ENCODE assay signal across 8 cellular contexts in genomic region chr19:55259540-55260210, GRCh38. TPM values are rescaled to one million over a fixed set of nuclear protein-coding genes. Genes with fewer than 3 reads are reported as not detected.
A peak's percentile ranks its signal among the peaks of the same experiment; 100 is the strongest.
DNase-seq lines count a peak whose midpoint lies in the region; ATAC-seq, FAIRE-seq and TF ChIP-seq lines count a peak whose summit lies in the region.

No MANE protein-coding gene starts in this region.

- TF ChIP-seq CTCF in DND-41 (IDR thresholded peaks at IDR 0.05; ENCODE audit: borderline replicate concordance, extremely low read depth, low read length, poor library complexity, severe bottlenecking): no peak
- no peak for TF ChIP-seq CTCF in Panc1 (IDR thresholded peaks at IDR 0.05)
- TF ChIP-seq CTCF in H1 (IDR thresholded peaks at IDR 0.05; ENCODE audit: control extremely low read depth in 1 of 3, insufficient read depth in 1 of 3, low read depth in 1 of 3, low read length in 3 of 3): no peak

- H3K36me3 ChIP-seq in DND-41 (ENCODE audit: insufficient read depth, low read length): peaks cover 17% of the 10 kb centered on the region; the same call in 1 of the 2 replicates
- peaks cover 5% of the 10 kb centered on the region; the same call in 1 of the 2 replicates for H3K36me3 ChIP-seq in Panc1 (ENCODE audit: control insufficient read depth, insufficient read depth, low read length)
- no peaks in the 10 kb centered on the region for H3K36me3 ChIP-seq in H1 (ENCODE audit: control insufficient read depth in 2 of 4, insufficient read depth in 4 of 4, low read length in 3 of 4)
- peaks cover 5% of the 10 kb centered on the region for H3K36me3 ChIP-seq in neuron (ENCODE audit: insufficient read depth, low read length)

- no peak overlapping the region for H4K91ac ChIP-seq in H1 (replicated peaks; ENCODE audit: insufficient read length, low read length)

- H3K18ac ChIP-seq in H1 (ENCODE audit: extremely low read depth, low read length): peak overlapping the region; percentile 78

- in situ Hi-C loops in Panc1 (cut with HindIII; ENCODE audit: low pct_unique_long_range_greater_than_20kb, low sequenced_read_pairs): no loop called here

- intact Hi-C loops in Panc1 (cut with micrococcal nuclease; ENCODE audit: unreplicated experiment): no loop called here

- TF ChIP-seq POLR2A in H1 (IDR thresholded peaks at IDR 0.05; ENCODE audit: control extremely low read depth in 1 of 2, low read depth in 2 of 2, low read length in 2 of 2): no peak

- CTCF ChIA-PET in Panc1 (lab: Charles Lee) (interaction anchor here (0.6 to 0.7 kb wide), 2 partner anchors 109 to 224 kb away, joined by 5 to 8 read pairs; no protein-coding TSS in a partner anchor), H1 (lab: Charles Lee; ENCODE audit: partially characterized antibody) (interaction anchor here (0.6 to 2.3 kb wide), 17 partner anchors 9 to 1159 kb away, joined by 3 to 8 read pairs (median 3); partner anchors contain the start of gene OSCAR)

- TF ChIP-seq EP300 in H1 (IDR thresholded peaks at IDR 0.05; ENCODE audit: borderline replicate concordance in 1 of 2, low read depth in 2 of 2, low read length in 2 of 2): no peak

- H3K4me2 ChIP-seq in DND-41 (ENCODE audit: insufficient read depth, low read length) (peak overlapping the region; percentile 69), H1 (ENCODE audit: insufficient read depth in 1 of 2, low read depth in 2 of 2, low read length in 2 of 2) (peak overlapping the region; percentile 71 to 84)

- peak overlapping the region; percentile 4; the same call in 1 of the 2 replicates for H4K8ac ChIP-seq in H1 (ENCODE audit: extremely low read depth, insufficient read depth, low read length)

- H2BK20ac ChIP-seq in H1 (ENCODE audit: low read length): no peak overlapping the region

- H3K9ac ChIP-seq in DND-41 (ENCODE audit: low read depth, low read length) (peak overlapping the region; percentile 94), H1 (replicated peaks in 1 of 4; ENCODE audit: extremely low read depth in 1 of 4, low read depth in 3 of 4, low read length in 3 of 4) (peak overlapping the region in 3 of 4 experiments; percentile 65 to 82 (median 66); a peak in 6 of 7 replicates)

- TF ChIP-seq RAD21 in H1 (IDR thresholded peaks at IDR 0.05 in 1 of 2, conservative IDR thresholded peaks at IDR 0.05 in 1 of 2; ENCODE audit: low read depth in 2 of 2, low read length in 2 of 2): no peak

- H3K79me2 ChIP-seq in DND-41 (ENCODE audit: insufficient read depth, low read length) (peaks cover 50% of the 10 kb centered on the region), H1 (ENCODE audit: control insufficient read depth in 1 of 2, insufficient read depth in 2 of 2, low read length in 2 of 2) (peaks cover 9 to 39% of the 10 kb centered on the region in 2 experiments)

- peaks cover 36% of the 10 kb centered on the region for H4K20me1 ChIP-seq in DND-41 (ENCODE audit: insufficient read depth, low read length)
- peaks cover 21 to 22% of the 10 kb centered on the region in 2 experiments for H4K20me1 ChIP-seq in H1 (replicated peaks in 1 of 2; ENCODE audit: control insufficient read depth in 1 of 2, insufficient read depth in 2 of 2, low read length in 2 of 2)

- H2AFZ ChIP-seq in DND-41 (ENCODE audit: low read depth, low read length) (peak overlapping the region; percentile 80), H1 (ENCODE audit: low read length) (no peak overlapping the region), neuron (ENCODE audit: low read depth, low read length) (peak overlapping the region; percentile 53)

- peaks cover 46% of the 10 kb centered on the region for H3K4me1 ChIP-seq in DND-41 (ENCODE audit: insufficient read depth, low read length)
- peaks cover 32% of the 10 kb centered on the region for H3K4me1 ChIP-seq in Panc1 (ENCODE audit: control insufficient read depth, insufficient read depth, low read length)
- peaks cover 0 to 14% (median 11%) of the 10 kb centered on the region in 4 experiments; a peak in 5 of 7 replicates for H3K4me1 ChIP-seq in H1 (replicated peaks in 1 of 4; ENCODE audit: control insufficient read depth in 3 of 4, insufficient read depth in 4 of 4, low read length in 3 of 4)
- H3K4me1 ChIP-seq in neuron (ENCODE audit: insufficient read depth, low read length): peaks cover 24% of the 10 kb centered on the region

- H3K79me1 ChIP-seq in H1 (ENCODE audit: low read depth, low read length): peaks cover 19% of the 10 kb centered on the region

- no peaks in the 10 kb centered on the region for H3K27me3 ChIP-seq in DND-41 (ENCODE audit: insufficient read depth, low read length, poor library complexity)
- no peaks in the 10 kb centered on the region for H3K27me3 ChIP-seq in Panc1 (ENCODE audit: control insufficient read depth, insufficient read depth, low read length)
- H3K27me3 ChIP-seq in H1 (replicated peaks in 1 of 4; ENCODE audit: control insufficient read depth in 3 of 4, extremely low read depth in 1 of 4, insufficient read depth in 3 of 4, low read length in 3 of 4): no peaks in the 10 kb centered on the region
- H3K27me3 ChIP-seq in neuron (ENCODE audit: insufficient read depth, low read length): no peaks in the 10 kb centered on the region

- peak overlapping the region; percentile 20 for H4K5ac ChIP-seq in H1 (ENCODE audit: insufficient read length, low read depth, low read length)

- POLR2A ChIA-PET in Panc1 (lab: Charles Lee) (interaction anchor here (0.5 to 0.9 kb wide), 7 partner anchors 13 to 286 kb away, joined by 3 to 9 read pairs (median 4); partner anchors contain the start of genes HSPBP1 and SBK3), H1 (lab: Charles Lee; ENCODE audit: partially characterized antibody) (interaction anchor here (0.6 to 4.4 kb wide), 36 partner anchors 12 to 1085 kb away, joined by 3 to 28 read pairs (median 4); partner anchors contain the start of genes BRSK1, EPN1, FIZ1 and HSPBP1)

- no peak overlapping the region for H2BK120ac ChIP-seq in H1 (replicated peaks; ENCODE audit: low read depth, low read length)

- no peak overlapping the region for H3K56ac ChIP-seq in H1 (replicated peaks; ENCODE audit: insufficient read length, low read depth, low read length)

- TSS peak; percentile 99 for BruUV-seq in Panc1 (replicated peaks; lab: Mats Ljungman, UMichigan)

- peak overlapping the region; percentile 55 to 85; a peak in 3 of 4 replicates for H3K4me3 ChIP-seq in DND-41 (ENCODE audit: low read depth in 1 of 2, low read length in 2 of 2)
- H3K4me3 ChIP-seq in Panc1 (ENCODE audit: low read depth in 2 of 2, low read length in 2 of 2): peak overlapping the region; percentile 74 to 96
- H3K4me3 ChIP-seq in H1 (ENCODE audit: extremely low read depth in 1 of 4, insufficient read depth in 2 of 4, low read depth in 3 of 4, low read length in 4 of 4): peak overlapping the region; percentile 79 to 89 (median 82)
- H3K4me3 ChIP-seq in neuron (ENCODE audit: low read length): peak overlapping the region; percentile 78

- H2BK5ac ChIP-seq in H1 (ENCODE audit: low read depth, low read length): peak overlapping the region; percentile 75; the same call in 1 of the 2 replicates

- no peak overlapping the region for H2AK5ac ChIP-seq in H1 (ENCODE audit: low read depth, low read length)

- H3K23ac ChIP-seq in H1 (ENCODE audit: insufficient read length): no peak overlapping the region

- no peak overlapping the region for H3K4ac ChIP-seq in H1 (replicated peaks; ENCODE audit: insufficient read length, low read depth, low read length)

- H3K23me2 ChIP-seq in H1 (ENCODE audit: low read depth, low read length): peaks cover 13% of the 10 kb centered on the region; the same call in 1 of the 2 replicates

- FAIRE-seq in H1 (lab: Jason Lieb, UNC): no peak

- no peak for ATAC-seq in DND-41 (ENCODE audit: insufficient read depth, low read depth)
- ATAC-seq in Panc1: no peak
- ATAC-seq in GM21447 (IDR thresholded peaks at IDR 0.05; ENCODE audit: unreplicated experiment): no peak

- no peaks in the 10 kb centered on the region for H3K9me3 ChIP-seq in DND-41 (ENCODE audit: insufficient read depth, low read length, severe bottlenecking)
- H3K9me3 ChIP-seq in Panc1 (ENCODE audit: control insufficient read depth, insufficient read depth, low read depth, low read length): no peaks in the 10 kb centered on the region
- no peaks in the 10 kb centered on the region; a peak in 1 of 4 replicates for H3K9me3 ChIP-seq in H1 (ENCODE audit: insufficient read depth in 2 of 2, low read depth in 1 of 2, low read length in 1 of 2)
- H3K9me3 ChIP-seq in neuron (ENCODE audit: low read length): no peaks in the 10 kb centered on the region

- peak overlapping the region; percentile 99 for H3K27ac ChIP-seq in DND-41 (ENCODE audit: low read length)
- peak overlapping the region; percentile 99 for H3K27ac ChIP-seq in Panc1 (ENCODE audit: low read length)
- H3K27ac ChIP-seq in H1 (ENCODE audit: low read depth, low read length): peak overlapping the region; percentile 65; the same call in 1 of the 2 replicates

- DNase-seq in DND-41 (peak; percentile 44), Panc1 (ENCODE audit: low read depth, low spot score) (no peak), H1 (ENCODE audit: low read depth in 1 of 2, low spot score in 2 of 2) (no peak), ureter (ENCODE audit: low spot score) (no peak), glomerular visceral epithelial cell (ENCODE audit: extremely low spot score) (no peak), COLO668 (lab: John Stamatoyannopoulos, UW; ENCODE audit: unreplicated experiment) (no peak)

- H2BK15ac ChIP-seq in H1 (ENCODE audit: low read length): no peak overlapping the region

- no peak overlapping the region for H3K14ac ChIP-seq in H1 (ENCODE audit: insufficient read length)

- H2BK12ac ChIP-seq in H1 (ENCODE audit: low read depth, low read length): peak overlapping the region; percentile 17; the same call in 1 of the 2 replicates

- WGBS in H1 (ENCODE audit: extremely low coverage in 1 of 2, insufficient coverage in 1 of 2, insufficient read length in 1 of 2, insufficient replicate concordance in 2 of 2, low coverage in 1 of 2, low lambda C conversion rate in 2 of 2, missing lambda C conversion rate in 1 of 2), 2 experiments: 49% methylated on average over 29 of the region's 29 CpGs; no CpG with 5 or more reads in 1 of the 2 experiments

RNA-seq across cellular contexts. Expression of gene PPP6R1, which starts 0.9 kb away (rescaled TPM):
- total RNA-seq in Panc1 (2021; ENCODE audit: unreplicated experiment): 172 TPM
- 174 TPM for polyA plus RNA-seq in Panc1 (2012; ENCODE audit: insufficient read length)
- total RNA-seq in H1 (2021; fragmentation: NEBNext Ultra II Directional; extraction: Animal tissue kit (Norgen Biotek cat#: 25700)): 74.4 and 75.6 TPM in 2 replicates
- polyA plus RNA-seq in H1 (2011; rRNA removed): 36.4 and 52.5 TPM in 2 replicates
- polyA plus RNA-seq in H1 (2011; cell fraction: cytosol; rRNA removed): 44.1 TPM
- 72.3 TPM for polyA plus RNA-seq in H1 (2011; cell fraction: nucleus; rRNA removed)
- polyA plus RNA-seq in H1 (2012, experiment 1 of 2): 38.2 to 56.4 TPM (median 52.6 TPM) in 4 replicates
- polyA plus RNA-seq in H1 (2012, experiment 2 of 2): 46.1 TPM
- polyA plus RNA-seq in H1 (2013, experiment 1 of 2): 34.4 TPM
- 33.2 TPM for polyA plus RNA-seq in H1 (2013, experiment 2 of 2)
- 55.1 and 73.5 TPM in 2 replicates for polyA minus RNA-seq in H1 (2011; rRNA and poly(A)+ RNA removed)
- polyA minus RNA-seq in H1 (2011; cell fraction: cytosol; rRNA and poly(A)+ RNA removed): 62.7 TPM
- 41.3 TPM for polyA minus RNA-seq in H1 (2011; cell fraction: nucleus; rRNA and poly(A)+ RNA removed)
- total RNA-seq in ureter: 65.1 TPM

RNA-seq across cellular contexts. Expression of gene HSPBP1, which starts 20.2 kb away (rescaled TPM):
- 84.2 TPM for total RNA-seq in Panc1 (2021; ENCODE audit: unreplicated experiment)
- 155 TPM for polyA plus RNA-seq in Panc1 (2012; ENCODE audit: insufficient read length)
- total RNA-seq in H1 (2021; fragmentation: NEBNext Ultra II Directional; extraction: Animal tissue kit (Norgen Biotek cat#: 25700)): 63.4 and 68.8 TPM in 2 replicates
- polyA plus RNA-seq in H1 (2011; rRNA removed): 100 and 111 TPM in 2 replicates
- 86.6 TPM for polyA plus RNA-seq in H1 (2011; cell fraction: cytosol; rRNA removed)
- 74.0 TPM for polyA plus RNA-seq in H1 (2011; cell fraction: nucleus; rRNA removed)
- polyA plus RNA-seq in H1 (2012, experiment 1 of 2): 44.6 to 69.6 TPM (median 66.9 TPM) in 4 replicates
- polyA plus RNA-seq in H1 (2012, experiment 2 of 2): 84.2 TPM
- 34.0 TPM for polyA plus RNA-seq in H1 (2013, experiment 1 of 2)
- 34.1 TPM for polyA plus RNA-seq in H1 (2013, experiment 2 of 2)
- 16.1 and 17.2 TPM in 2 replicates for polyA minus RNA-seq in H1 (2011; rRNA and poly(A)+ RNA removed)
- 28.0 TPM for polyA minus RNA-seq in H1 (2011; cell fraction: cytosol; rRNA and poly(A)+ RNA removed)
- 21.6 TPM for polyA minus RNA-seq in H1 (2011; cell fraction: nucleus; rRNA and poly(A)+ RNA removed)
- total RNA-seq in ureter: 31.2 TPM

RNA-seq across cellular contexts. Expression of gene BRSK1, which starts 24.1 kb away (rescaled TPM):
- total RNA-seq in Panc1 (2021; ENCODE audit: unreplicated experiment): 7.9 TPM
- 17.0 TPM for polyA plus RNA-seq in Panc1 (2012; ENCODE audit: insufficient read length)
- 32.7 and 33.6 TPM in 2 replicates for total RNA-seq in H1 (2021; fragmentation: NEBNext Ultra II Directional; extraction: Animal tissue kit (Norgen Biotek cat#: 25700))
- polyA plus RNA-seq in H1 (2011; rRNA removed): 27.6 and 55.2 TPM in 2 replicates
- 51.4 TPM for polyA plus RNA-seq in H1 (2011; cell fraction: cytosol; rRNA removed)
- 281 TPM for polyA plus RNA-seq in H1 (2011; cell fraction: nucleus; rRNA removed)
- polyA plus RNA-seq in H1 (2012, experiment 1 of 2): 32.1 to 43.0 TPM (median 39.5 TPM) in 4 replicates
- polyA plus RNA-seq in H1 (2012, experiment 2 of 2): 19.0 TPM
- 19.6 TPM for polyA plus RNA-seq in H1 (2013, experiment 1 of 2)
- 16.3 TPM for polyA plus RNA-seq in H1 (2013, experiment 2 of 2)
- polyA minus RNA-seq in H1 (2011; rRNA and poly(A)+ RNA removed): 10.9 and 17.1 TPM in 2 replicates
- polyA minus RNA-seq in H1 (2011; cell fraction: cytosol; rRNA and poly(A)+ RNA removed): 14.6 TPM
- 30.8 TPM for polyA minus RNA-seq in H1 (2011; cell fraction: nucleus; rRNA and poly(A)+ RNA removed)
- 10.6 TPM for total RNA-seq in ureter

RNA-seq across cellular contexts. Expression of gene TMEM86B, which starts 31.1 kb away (rescaled TPM):
- 14.2 TPM for total RNA-seq in Panc1 (2021; ENCODE audit: unreplicated experiment)
- 12.2 TPM for polyA plus RNA-seq in Panc1 (2012; ENCODE audit: insufficient read length)
- total RNA-seq in H1 (2021; fragmentation: NEBNext Ultra II Directional; extraction: Animal tissue kit (Norgen Biotek cat#: 25700)): 2.0 and 2.1 TPM in 2 replicates
- polyA plus RNA-seq in H1 (2011; rRNA removed): 2.9 and 4.2 TPM in 2 replicates
- polyA plus RNA-seq in H1 (2011; cell fraction: cytosol; rRNA removed): 1.6 TPM
- 11.9 TPM for polyA plus RNA-seq in H1 (2011; cell fraction: nucleus; rRNA removed)
- 0.81 to 2.9 TPM (median 2.6 TPM) in 4 replicates for polyA plus RNA-seq in H1 (2012, experiment 1 of 2)
- polyA plus RNA-seq in H1 (2012, experiment 2 of 2): 2.2 TPM
- polyA plus RNA-seq in H1 (2013, experiment 1 of 2): 2.2 TPM
- 1.9 TPM for polyA plus RNA-seq in H1 (2013, experiment 2 of 2)
- 0.63 and 1.7 TPM in 2 replicates for polyA minus RNA-seq in H1 (2011; rRNA and poly(A)+ RNA removed)
- not detected for polyA minus RNA-seq in H1 (2011; cell fraction: cytosol; rRNA and poly(A)+ RNA removed)
- polyA minus RNA-seq in H1 (2011; cell fraction: nucleus; rRNA and poly(A)+ RNA removed): 4.3 TPM
- total RNA-seq in ureter: 6.4 TPM

RNA-seq across cellular contexts. Expression of gene PTPRH, which starts 50.4 kb away (rescaled TPM):
- 42.8 TPM for total RNA-seq in Panc1 (2021; ENCODE audit: unreplicated experiment)
- polyA plus RNA-seq in Panc1 (2012; ENCODE audit: insufficient read length): 45.2 TPM
- 0.21 and 0.30 TPM in 2 replicates for total RNA-seq in H1 (2021; fragmentation: NEBNext Ultra II Directional; extraction: Animal tissue kit (Norgen Biotek cat#: 25700))
- polyA plus RNA-seq in H1 (2011; rRNA removed): 0.39 and 1.1 TPM in 2 replicates
- polyA plus RNA-seq in H1 (2011; cell fraction: cytosol; rRNA removed): 0.34 TPM
- 1.3 TPM for polyA plus RNA-seq in H1 (2011; cell fraction: nucleus; rRNA removed)
- polyA plus RNA-seq in H1 (2012, experiment 1 of 2): 0.19 to 0.57 TPM (median 0.32 TPM) in 4 replicates
- polyA plus RNA-seq in H1 (2012, experiment 2 of 2): 0.31 TPM
- polyA plus RNA-seq in H1 (2013, experiment 1 of 2): 0.75 TPM
- 0.98 TPM for polyA plus RNA-seq in H1 (2013, experiment 2 of 2)
- 1.6 TPM in 2 replicates for polyA minus RNA-seq in H1 (2011; rRNA and poly(A)+ RNA removed)
- 0.51 TPM for polyA minus RNA-seq in H1 (2011; cell fraction: cytosol; rRNA and poly(A)+ RNA removed)
- 1.3 TPM for polyA minus RNA-seq in H1 (2011; cell fraction: nucleus; rRNA and poly(A)+ RNA removed)
- 1.3 TPM for total RNA-seq in ureter
